In the genomic region with DNA sequence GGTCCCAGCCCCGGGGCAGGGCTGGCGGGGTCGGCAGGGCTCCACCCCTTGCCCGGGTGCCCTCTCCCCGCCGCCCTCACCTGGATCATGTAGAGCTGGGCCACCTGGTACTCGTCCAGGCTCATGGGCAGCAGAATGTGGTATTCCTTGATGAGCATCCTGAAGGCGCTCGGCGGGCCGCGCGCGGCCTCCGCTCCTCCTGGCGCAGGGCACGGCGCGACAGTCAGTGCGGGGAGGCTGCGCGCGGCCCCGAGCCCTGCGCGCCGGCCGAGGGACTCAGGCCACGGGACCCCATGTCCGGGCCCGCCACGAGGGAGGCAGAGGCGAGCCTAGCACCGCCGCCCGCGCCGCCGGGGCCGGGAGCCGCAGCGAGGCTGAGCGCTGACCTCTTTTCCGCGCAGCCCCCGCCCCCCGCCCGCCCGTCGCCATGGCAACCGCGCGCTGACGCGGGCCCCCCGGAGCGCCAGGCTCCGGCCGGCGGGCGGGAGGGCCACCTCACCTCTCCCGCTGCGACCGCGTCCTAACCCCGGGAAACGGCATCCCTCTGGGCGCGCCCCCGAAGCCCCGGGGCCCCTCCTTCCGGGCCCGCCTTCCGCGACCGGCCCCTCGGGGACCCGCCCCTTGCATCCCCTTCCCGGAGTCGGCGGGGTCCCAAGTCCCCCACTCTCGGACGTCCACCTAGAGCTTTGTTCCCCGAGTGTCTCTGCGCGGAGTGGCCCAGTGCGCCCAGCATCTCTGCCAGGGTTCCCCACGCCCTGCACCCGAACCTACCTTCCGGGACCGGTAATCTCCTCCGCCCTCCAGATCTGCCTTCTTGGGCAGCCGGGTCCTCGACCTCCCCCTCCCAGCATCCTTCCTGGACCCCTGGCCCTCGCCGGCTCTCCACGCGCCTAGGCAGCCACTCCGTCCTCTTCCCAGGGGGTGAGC, we compare ENCODE assay signal across 8 cellular contexts. TPM values are rescaled to one million over a fixed set of nuclear protein-coding genes. Genes with fewer than 3 reads are reported as not detected.
DNase-seq lines count a peak whose midpoint lies in the region; ATAC-seq and TF ChIP-seq lines count a peak whose summit lies in the region.

No MANE protein-coding gene starts in this region.

- peak overlapping the region; percentile 22 to 30 for H3K9ac ChIP-seq in liver (ENCODE audit: low read depth in 1 of 2, low read length in 2 of 2)
- peak overlapping the region; percentile 28 to 62 for H3K9ac ChIP-seq in stomach smooth muscle (ENCODE audit: low read length in 2 of 2)

- H3K27ac Mint-ChIP-seq in MCF 10A (ENCODE audit: low read depth, unreplicated experiment) = peak overlapping the region; percentile 63

- no peaks in the 10 kb centered on the region for H3K27me3 Mint-ChIP-seq in MCF 10A (ENCODE audit: insufficient read depth, unreplicated experiment)

- no peaks in the 10 kb centered on the region for H3K36me3 ChIP-seq in cardiac muscle cell
- peaks cover 0 to 2% (median 0%) of the 10 kb centered on the region in 4 donors for H3K36me3 ChIP-seq in liver (ENCODE audit: control insufficient read depth in 4 of 4, insufficient read depth in 3 of 4, low read depth in 1 of 4, low read length in 3 of 4)
- H3K36me3 ChIP-seq in stomach smooth muscle (ENCODE audit: control insufficient read depth in 2 of 2, insufficient read depth in 2 of 2, low read length in 2 of 2) = no peaks in the 10 kb centered on the region

- POLR2A ChIA-PET in MCF 10A (lab: Yijun Ruan, JAX) = interaction anchor here (1.2 to 2.3 kb wide), 6 partner anchors 21 to 103 kb away, joined by 3 to 22 read pairs (median 8); a partner anchor contains a TSS

- H3K4me1 ChIP-seq in cardiac muscle cell (ENCODE audit: low read depth) (peaks cover 4% of the 10 kb centered on the region), liver (ENCODE audit: control insufficient read depth in 4 of 4, insufficient read depth in 4 of 4, low read length in 3 of 4) (peaks cover 8 to 44% (median 26%) of the 10 kb centered on the region in 4 donors), stomach smooth muscle (ENCODE audit: control insufficient read depth, insufficient read depth, low read length) (peaks cover 45% of the 10 kb centered on the region)

- CTCF ChIA-PET in MCF 10A (lab: Yijun Ruan, JAX) = interaction anchor here (1.0 kb wide), 1 partner anchor 26 kb away, joined by 5 read pairs; no protein-coding TSS in a partner anchor

- no peak overlapping the region for H3K27ac ChIP-seq in cardiac muscle cell
- peak overlapping the region; percentile 96 to 100 for H3K27ac ChIP-seq in liver (ENCODE audit: low read depth in 1 of 2, low read length in 2 of 2)
- no peak overlapping the region for H3K27ac ChIP-seq in stomach smooth muscle (ENCODE audit: low read length)

- WGBS in liver = 9% methylated on average over 99 of the region's 99 CpGs

- peaks cover 26% of the 10 kb centered on the region for H3K4me1 Mint-ChIP-seq in MCF 10A (ENCODE audit: insufficient read depth, unreplicated experiment)

- no peak for TF ChIP-seq CTCF in cardiac muscle cell (IDR thresholded peaks at IDR 0.05; ENCODE audit: low read depth, low read length)
- TF ChIP-seq CTCF in MCF 10A (IDR thresholded peaks at IDR 0.05; ENCODE audit: unreplicated experiment) = no peak
- no peak for TF ChIP-seq CTCF in liver (IDR thresholded peaks at IDR 0.05; ENCODE audit: low read depth, low read length, missing input control)

- ATAC-seq in left cardiac atrium (no peak), HG02623 (IDR thresholded peaks at IDR 0.05; ENCODE audit: unreplicated experiment) (no peak), HG03520 (IDR thresholded peaks at IDR 0.05; ENCODE audit: unreplicated experiment) (no peak)

- DNase-seq in cardiac muscle cell (ENCODE audit: low read depth in 1 of 2, low spot score in 1 of 2) (peak; percentile 57 to 58), left cardiac atrium (no peak), RKO (ENCODE audit: low spot score) (peak; percentile 65), MCF 10A (ENCODE audit: unreplicated experiment) (peak; percentile 22)

- intact Hi-C loops in left cardiac atrium (cut with DNase I) (loop anchor here in 1 of 2 donors (10.0 kb wide), 1 partner anchor 109 kb away; a partner anchor contains a TSS), MCF 10A (cut with micrococcal nuclease) (no loop called here)

- H3K9me3 ChIP-seq in cardiac muscle cell (ENCODE audit: low read depth) = no peaks in the 10 kb centered on the region
- no peaks in the 10 kb centered on the region for H3K9me3 ChIP-seq in liver (ENCODE audit: control insufficient read depth in 4 of 4, low read length in 3 of 4)
- no peaks in the 10 kb centered on the region for H3K9me3 ChIP-seq in stomach smooth muscle (ENCODE audit: control insufficient read depth in 2 of 2, low read length in 2 of 2)

- no TSS peak for BruUV-seq in MCF 10A (replicated peaks; lab: Mats Ljungman, UMichigan)

- peak overlapping the region; percentile 92 for H3K4me3 Mint-ChIP-seq in MCF 10A (ENCODE audit: unreplicated experiment)

- H3K9me3 Mint-ChIP-seq in MCF 10A (ENCODE audit: unreplicated experiment) = no peaks in the 10 kb centered on the region

- H3K4me3 ChIP-seq in cardiac muscle cell (peak overlapping the region; percentile 53), liver (ENCODE audit: low read depth in 1 of 3, low read length in 3 of 3) (peak overlapping the region in 2 of 3 donors; percentile 63 to 69), stomach smooth muscle (ENCODE audit: low read length in 2 of 2) (peak overlapping the region; percentile 55 to 71)

- no peak for TF ChIP-seq RAD21 in liver (IDR thresholded peaks at IDR 0.05)

- peaks cover 26% of the 10 kb centered on the region for H3K36me3 Mint-ChIP-seq in MCF 10A (ENCODE audit: insufficient read depth, unreplicated experiment)

- H3K27me3 ChIP-seq in cardiac muscle cell = peaks cover 9% of the 10 kb centered on the region
- no peaks in the 10 kb centered on the region for H3K27me3 ChIP-seq in liver (ENCODE audit: control insufficient read depth in 4 of 4, insufficient read depth in 4 of 4, low read length in 3 of 4)
- peaks cover 7 to 29% of the 10 kb centered on the region in 2 donors for H3K27me3 ChIP-seq in stomach smooth muscle (ENCODE audit: control insufficient read depth in 1 of 2, insufficient read depth in 2 of 2, low read length in 2 of 2)

TF ChIP-seq in liver, 16 proteins besides CTCF, POLR2A, EP300 and RAD21:
- TF ChIP-seq, protein P1, sequence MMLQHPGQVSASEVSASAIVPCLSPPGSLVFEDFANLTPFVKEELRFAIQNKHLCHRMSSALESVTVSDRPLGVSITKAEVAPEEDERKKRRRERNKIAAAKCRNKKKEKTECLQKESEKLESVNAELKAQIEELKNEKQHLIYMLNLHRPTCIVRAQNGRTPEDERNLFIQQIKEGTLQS (IDR thresholded peaks at IDR 0.05) = no peak
- no peak for TF ChIP-seq YY1 (IDR thresholded peaks at IDR 0.05)
- TF ChIP-seq, protein P2, sequence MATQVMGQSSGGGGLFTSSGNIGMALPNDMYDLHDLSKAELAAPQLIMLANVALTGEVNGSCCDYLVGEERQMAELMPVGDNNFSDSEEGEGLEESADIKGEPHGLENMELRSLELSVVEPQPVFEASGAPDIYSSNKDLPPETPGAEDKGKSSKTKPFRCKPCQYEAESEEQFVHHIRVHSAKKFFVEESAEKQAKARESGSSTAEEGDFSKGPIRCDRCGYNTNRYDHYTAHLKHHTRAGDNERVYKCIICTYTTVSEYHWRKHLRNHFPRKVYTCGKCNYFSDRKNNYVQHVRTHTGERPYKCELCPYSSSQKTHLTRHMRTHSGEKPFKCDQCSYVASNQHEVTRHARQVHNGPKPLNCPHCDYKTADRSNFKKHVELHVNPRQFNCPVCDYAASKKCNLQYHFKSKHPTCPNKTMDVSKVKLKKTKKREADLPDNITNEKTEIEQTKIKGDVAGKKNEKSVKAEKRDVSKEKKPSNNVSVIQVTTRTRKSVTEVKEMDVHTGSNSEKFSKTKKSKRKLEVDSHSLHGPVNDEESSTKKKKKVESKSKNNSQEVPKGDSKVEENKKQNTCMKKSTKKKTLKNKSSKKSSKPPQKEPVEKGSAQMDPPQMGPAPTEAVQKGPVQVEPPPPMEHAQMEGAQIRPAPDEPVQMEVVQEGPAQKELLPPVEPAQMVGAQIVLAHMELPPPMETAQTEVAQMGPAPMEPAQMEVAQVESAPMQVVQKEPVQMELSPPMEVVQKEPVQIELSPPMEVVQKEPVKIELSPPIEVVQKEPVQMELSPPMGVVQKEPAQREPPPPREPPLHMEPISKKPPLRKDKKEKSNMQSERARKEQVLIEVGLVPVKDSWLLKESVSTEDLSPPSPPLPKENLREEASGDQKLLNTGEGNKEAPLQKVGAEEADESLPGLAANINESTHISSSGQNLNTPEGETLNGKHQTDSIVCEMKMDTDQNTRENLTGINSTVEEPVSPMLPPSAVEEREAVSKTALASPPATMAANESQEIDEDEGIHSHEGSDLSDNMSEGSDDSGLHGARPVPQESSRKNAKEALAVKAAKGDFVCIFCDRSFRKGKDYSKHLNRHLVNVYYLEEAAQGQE (IDR thresholded peaks at IDR 0.05) = no peak
TF ChIP-seq in liver: peak in this region for 0.

RNA-seq across cellular contexts. Expression of a gene that starts 0.9 kb away (rescaled TPM):
- total RNA-seq in cardiac muscle cell (58.5 and 117 TPM in 2 replicates), left cardiac atrium (10 to 100 TPM; 27.7 to 34.7 TPM), MCF 10A (2022) (38.7 and 51.0 TPM in 2 replicates), liver (1 to 10 TPM; 3.2 to 6.9 TPM)
- polyA plus RNA-seq in cardiac muscle cell (24.8 and 26.3 TPM in 2 replicates), liver (1 to 10 TPM; 1.3 to 9.3 TPM)

RNA-seq across cellular contexts. Expression of a gene that starts 3.7 kb away (rescaled TPM):
- 38.5 and 78.0 TPM in 2 replicates for total RNA-seq in cardiac muscle cell
- 60.8 and 136 TPM in 2 replicates for polyA plus RNA-seq in cardiac muscle cell
- total RNA-seq in left cardiac atrium = 10 to 100 TPM; 44.8 to 60.9 TPM
- total RNA-seq in MCF 10A (2022) = 93.7 and 136 TPM in 2 replicates
- 10 to 100 TPM; 14.1 to 32.5 TPM for total RNA-seq in liver
- polyA plus RNA-seq in liver = 100 to 1,000 TPM in 1 of 2 donors, 10 to 100 TPM in 1; 80.7 to 126 TPM

RNA-seq across cellular contexts. Expression of a gene that starts 19.0 kb away (rescaled TPM):
- not detected in 2 replicates for total RNA-seq in cardiac muscle cell
- not detected in 2 replicates for polyA plus RNA-seq in cardiac muscle cell
- not detected for total RNA-seq in left cardiac atrium
- not detected in 2 replicates for total RNA-seq in MCF 10A (2022)
- not detected for total RNA-seq in liver
- not detected for polyA plus RNA-seq in liver

RNA-seq across cellular contexts. Expression of a gene that starts 21.5 kb away (rescaled TPM):
- 64.7 and 73.7 TPM in 2 replicates for total RNA-seq in cardiac muscle cell
- 40.4 and 46.4 TPM in 2 replicates for polyA plus RNA-seq in cardiac muscle cell
- 10 to 100 TPM; 50.5 to 51.2 TPM for total RNA-seq in left cardiac atrium
- 28.7 and 30.5 TPM in 2 replicates for total RNA-seq in MCF 10A (2022)
- 10 to 100 TPM; 17.6 to 21.5 TPM for total RNA-seq in liver
- polyA plus RNA-seq in liver = 10 to 100 TPM; 24.7 to 28.2 TPM

RNA-seq across cellular contexts. Expression of a gene that starts 35.2 kb away (rescaled TPM):
- total RNA-seq in cardiac muscle cell = 166 and 326 TPM in 2 replicates
- polyA plus RNA-seq in cardiac muscle cell = 255 and 272 TPM in 2 replicates
- total RNA-seq in left cardiac atrium = 10 to 100 TPM; 50.5 to 58.1 TPM
- 49.7 and 50.1 TPM in 2 replicates for total RNA-seq in MCF 10A (2022)
- total RNA-seq in liver = 10 to 100 TPM; 10.2 to 50.8 TPM
- 10 to 100 TPM; 76.3 to 86.9 TPM for polyA plus RNA-seq in liver

Comparison
In these comparisons a context has a peak if more than half of its experiments do, and no peak if none do; other contexts are left out.
1. H3K27ac ChIP-seq: peak in liver (2 of 2); none in cardiac muscle cell (single experiment) and stomach smooth muscle (single experiment).
2. Peak in every context shown above with its lines, with median percentiles within 50 percentile points of each other: H3K4me3 ChIP-seq.